In genomic region chr6:110898111-110898510, GRCh38 we compare ENCODE assay signal across 22 cellular contexts. TPM values are rescaled to one million over a fixed set of nuclear protein-coding genes. Genes with fewer than 3 reads are reported as not detected.
A peak's percentile ranks its signal among the peaks of the same experiment; 100 is the strongest.
DNase-seq lines count a peak whose midpoint lies in the region; ATAC-seq, FAIRE-seq and TF ChIP-seq lines count a peak whose summit lies in the region.
"Had no signal": no experiment of that assay in that cellular context is flagged by ENCODE, and none has a peak within 500 bp of the region (broad histone marks: within the 10 kb centered on the region; RNA-seq: fewer than 3 reads in every experiment).

No MANE protein-coding gene starts in this region.

- intact Hi-C loops in activated CD8-positive, alpha-beta T cell treated with anti-CD3 and anti-CD28 coated beads for 36 hours (cut with micrococcal nuclease), result no loop called here

- H3K4me3 Mint-ChIP-seq in activated CD8-positive, alpha-beta T cell treated with anti-CD3 and anti-CD28 coated beads for 36 hours, result no peak overlapping the region
- H3K4me3 Mint-ChIP-seq in activated CD8-positive, alpha-beta T cell treated with anti-CD3 and anti-CD28 coated beads, Interleukin-2, amount 10 ng/mL, durations not matched to agents 7 days and 5 days, result no peak overlapping the region
- H3K4me3 Mint-ChIP-seq: CD8-positive, alpha-beta T cell had no signal

- H3K4me1 Mint-ChIP-seq in activated CD8-positive, alpha-beta T cell treated with anti-CD3 and anti-CD28 coated beads for 36 hours (ENCODE audit: low read depth), result peaks cover 4% of the 10 kb centered on the region
- no peaks in the 10 kb centered on the region for H3K4me1 Mint-ChIP-seq in activated CD8-positive, alpha-beta T cell treated with anti-CD3 and anti-CD28 coated beads, Interleukin-2, amount 10 ng/mL, durations not matched to agents 7 days and 5 days (ENCODE audit: low read depth)

- DNase-seq in activated CD8-positive, alpha-beta T cell treated with anti-CD3 and anti-CD28 coated beads for 36 hours, result no peak
- DNase-seq in activated CD8-positive, alpha-beta T cell treated with anti-CD3 and anti-CD28 coated beads, Interleukin-2, amount 10 ng/mL, durations not matched to agents 7 days and 5 days, result no peak
- DNase-seq in DMS79 treated with DMSO at 0.1 percent for 48 hours (lab: John Stamatoyannopoulos, UW) (peak; percentile 21), SK-N-MC (ENCODE audit: low read depth, low spot score) (no peak), GM12891 (ENCODE audit: insufficient read length, low spot score) (no peak), cerebellar nuclear complex (lab: John Stamatoyannopoulos, UW) (no peak)
- DNase-seq in activated CD4-positive, CD25-positive, alpha-beta regulatory T cell (lab: John Stamatoyannopoulos, UW), result no peak
- DNase-seq: Caco-2; CD8-positive, alpha-beta T cell; GF-D8; Kasumi-1; NCI-H2029; NCI-H446 treated with DMSO at 0.1 percent for 48 hours; NCI-H526 treated with DMSO at 0.1 percent for 48 hours; PC-9; RPMI8226; SHP77 had no signal

- TF ChIP-seq CTCF in activated CD8-positive, alpha-beta T cell treated with anti-CD3 and anti-CD28 coated beads for 36 hours (IDR thresholded peaks at IDR 0.05), result no peak
- no peak for TF ChIP-seq CTCF in 22Rv1 (IDR thresholded peaks at IDR 0.05)

- CTCF ChIA-PET in activated CD8-positive, alpha-beta T cell treated with anti-CD3 and anti-CD28 coated beads for 36 hours (lab: Charles Lee), result interaction anchor here (1.1 kb wide), 1 partner anchor 16 kb away, joined by 3 read pairs; no protein-coding TSS in a partner anchor
- CTCF ChIA-PET in activated CD8-positive, alpha-beta T cell treated with anti-CD3 and anti-CD28 coated beads, Interleukin-2, amount 10 ng/mL, durations not matched to agents 7 days and 5 days (lab: Charles Lee), result no interaction called here

- H3K9ac ChIP-seq in SK-N-MC (ENCODE audit: insufficient read length), result no peak overlapping the region
- H3K9ac ChIP-seq: BLaER1 treated with 17β-estradiol and CSF1 and Interleukin-3, amounts not matched to agents 10 nM and 100 nM had no signal

- no peak for ATAC-seq in activated CD8-positive, alpha-beta T cell treated with anti-CD3 and anti-CD28 coated beads for 36 hours
- ATAC-seq in activated CD8-positive, alpha-beta T cell treated with anti-CD3 and anti-CD28 coated beads, Interleukin-2, amount 10 ng/mL, durations not matched to agents 7 days and 5 days, result no peak
- ATAC-seq: CD8-positive, alpha-beta T cell; HCT116 had no signal

- POLR2A ChIA-PET in activated CD8-positive, alpha-beta T cell treated with anti-CD3 and anti-CD28 coated beads for 36 hours (lab: Charles Lee), result interaction anchor here (0.6 to 2.2 kb wide), 10 partner anchors 11 to 627 kb away, joined by 3 to 18 read pairs (median 4); partner anchors contain the start of gene AMD1
- POLR2A ChIA-PET in activated CD8-positive, alpha-beta T cell treated with anti-CD3 and anti-CD28 coated beads, Interleukin-2, amount 10 ng/mL, durations not matched to agents 7 days and 5 days (lab: Charles Lee), result interaction anchor here (0.8 to 1.2 kb wide), 2 partner anchors 17 to 23 kb away, joined by 4 to 5 read pairs; partner anchors contain the start of gene AMD1

- peak overlapping the region; percentile 46 for H3K27ac Mint-ChIP-seq in activated CD8-positive, alpha-beta T cell treated with anti-CD3 and anti-CD28 coated beads for 36 hours
- no peak overlapping the region for H3K27ac Mint-ChIP-seq in activated CD8-positive, alpha-beta T cell treated with anti-CD3 and anti-CD28 coated beads, Interleukin-2, amount 10 ng/mL, durations not matched to agents 7 days and 5 days
- H3K27ac Mint-ChIP-seq: CD8-positive, alpha-beta T cell had no signal

- no peaks in the 10 kb centered on the region for H3K9me3 ChIP-seq in SK-N-MC (ENCODE audit: low read depth, low read length)
- H3K9me3 ChIP-seq: Caco-2 had no signal

- no peak overlapping the region for H3K4me3 ChIP-seq in SK-N-MC
- H3K4me3 ChIP-seq: BLaER1 treated with 17β-estradiol and CSF1 and Interleukin-3, amounts not matched to agents 10 nM and 100 nM; PC-9 had no signal

- peaks cover under 1% of the 10 kb centered on the region for H3K9me3 Mint-ChIP-seq in activated CD8-positive, alpha-beta T cell treated with anti-CD3 and anti-CD28 coated beads for 36 hours
- peaks cover under 1% of the 10 kb centered on the region for H3K9me3 Mint-ChIP-seq in activated CD8-positive, alpha-beta T cell treated with anti-CD3 and anti-CD28 coated beads, Interleukin-2, amount 10 ng/mL, durations not matched to agents 7 days and 5 days (ENCODE audit: insufficient read depth)
- H3K9me3 Mint-ChIP-seq: CD8-positive, alpha-beta T cell had no signal

- no peak for FAIRE-seq in GM12891 (lab: Jason Lieb, UNC)
- FAIRE-seq: GM18507 had no signal

- H3K27me3 Mint-ChIP-seq in activated CD8-positive, alpha-beta T cell treated with anti-CD3 and anti-CD28 coated beads for 36 hours, result no peaks in the 10 kb centered on the region
- no peaks in the 10 kb centered on the region for H3K27me3 Mint-ChIP-seq in activated CD8-positive, alpha-beta T cell treated with anti-CD3 and anti-CD28 coated beads, Interleukin-2, amount 10 ng/mL, durations not matched to agents 7 days and 5 days (ENCODE audit: low read depth)

- peaks cover 57% of the 10 kb centered on the region for H3K36me3 Mint-ChIP-seq in activated CD8-positive, alpha-beta T cell treated with anti-CD3 and anti-CD28 coated beads for 36 hours (ENCODE audit: low read depth)
- H3K36me3 Mint-ChIP-seq in activated CD8-positive, alpha-beta T cell treated with anti-CD3 and anti-CD28 coated beads, Interleukin-2, amount 10 ng/mL, durations not matched to agents 7 days and 5 days (ENCODE audit: low read depth), result peaks cover 61% of the 10 kb centered on the region

- TF ChIP-seq POLR2A in GM12891 (IDR thresholded peaks at IDR 0.05; ENCODE audit: low read depth, low read length), result no peak

- H3K27ac ChIP-seq in 22Rv1 (peak overlapping the region; percentile 98), SK-N-MC (peak overlapping the region; percentile 66)
- H3K27ac ChIP-seq: BLaER1 treated with 17β-estradiol and CSF1 and Interleukin-3, amounts not matched to agents 10 nM and 100 nM; HL-60; PC-9 had no signal

- H3K36me3 ChIP-seq in SK-N-MC (ENCODE audit: insufficient read depth, low read length), result peaks cover 72% of the 10 kb centered on the region

TF ChIP-seq in GM12891, 5 proteins besides CTCF, POLR2A, EP300 and RAD21:
- TF ChIP-seq TAF1 (IDR thresholded peaks at IDR 0.05; ENCODE audit: low read depth, low read length) (no peak), PAX5 (IDR thresholded peaks at IDR 0.05; ENCODE audit: insufficient read depth, low read length, severe bottlenecking) (no peak), POU2F2 (IDR thresholded peaks at IDR 0.05; ENCODE audit: low read depth, low read length) (no peak), SPI1 (IDR thresholded peaks at IDR 0.05; ENCODE audit: low read depth, low read length) (no peak), POLR2AphosphoS5 (IDR thresholded peaks at IDR 0.05; ENCODE audit: low read depth, low read length) (no peak)
TF ChIP-seq in GM12891: peak in this region for 0.

RNA-seq across cellular contexts. Expression of gene AMD1, which starts 23.5 kb away (rescaled TPM):
- 10 to 100 TPM; 77.4 to 85.0 TPM for total RNA-seq in activated CD8-positive, alpha-beta T cell treated with anti-CD3 and anti-CD28 coated beads for 36 hours
- 10 to 100 TPM; 75.5 to 77.7 TPM for total RNA-seq in activated CD8-positive, alpha-beta T cell treated with anti-CD3 and anti-CD28 coated beads, Interleukin-2, amount 10 ng/mL, durations not matched to agents 7 days and 5 days
- 48.9 TPM for polyA plus RNA-seq in GM12891 (2012; ENCODE audit: low read depth, missing spikeins)
